9 cellular contexts compared by ENCODE assay signal in genomic region chr16:4298761-4299522, GRCh38. TPM values are rescaled to one million over a fixed set of nuclear protein-coding genes. Genes with fewer than 3 reads are reported as not detected.
A peak's percentile ranks its signal among the peaks of the same experiment; 100 is the strongest.
DNase-seq lines count a peak whose midpoint lies in the region; ATAC-seq and TF ChIP-seq lines count a peak whose summit lies in the region.
"Had no signal": no experiment of that assay in that cellular context is flagged by ENCODE, and none has a peak within 500 bp of the region (broad histone marks: within the 10 kb centered on the region; RNA-seq: fewer than 3 reads in every experiment).

No MANE protein-coding gene starts in this region.

- H3K4me3 ChIP-seq in epithelial cell of proximal tubule (ENCODE audit: low read depth, low read length) (peak overlapping the region; percentile 10), muscle layer of colon (ENCODE audit: low read depth in 1 of 2, low read length in 2 of 2) (peak overlapping the region in 1 of 2 donors; percentile 41)

- no peak for ATAC-seq in stimulated activated memory B cell treated with anti-CD40 and anti-IgM and Interleukin-4, amounts not matched to agents 10 μg/mL and 1 μg/mL and 100 μg/mL, for 72 hours

- no peaks in the 10 kb centered on the region for H3K36me3 ChIP-seq in muscle layer of colon (ENCODE audit: insufficient read depth, low read length)

- H3K27me3 ChIP-seq in muscle layer of colon (ENCODE audit: control insufficient read depth in 1 of 2, insufficient read depth in 2 of 2, low read length in 2 of 2) = no peaks in the 10 kb centered on the region

- peaks cover 16% of the 10 kb centered on the region for H3K4me1 ChIP-seq in muscle layer of colon (ENCODE audit: insufficient read depth, low read length)

- H3K9me3 ChIP-seq in muscle layer of colon (ENCODE audit: low read length) = no peaks in the 10 kb centered on the region

- CTCF ChIA-PET in activated naive CD4-positive, alpha-beta T cell treated with anti-CD3 and anti-CD28 coated beads, Interleukin-2, amount 10 ng/mL, durations not matched to agents 7 days and 5 days (lab: Charles Lee) = interaction anchor here (0.7 to 2.6 kb wide), 4 partner anchors 10 to 31 kb away, joined by 3 to 8 read pairs (median 3); no protein-coding TSS in a partner anchor

- TF ChIP-seq CTCF in AG09319 (IDR thresholded peaks at IDR 0.05; ENCODE audit: low read depth, low read length) (peak; percentile 1; the same call in 1 of the 2 replicates), epithelial cell of proximal tubule (conservative IDR thresholded peaks at IDR 0.05; ENCODE audit: low read depth, low read length) (no peak)

- H3K9me3 Mint-ChIP-seq in activated naive CD4-positive, alpha-beta T cell treated with anti-CD3 and anti-CD28 coated beads, Interleukin-2, amount 10 ng/mL, durations not matched to agents 7 days and 5 days = no peaks in the 10 kb centered on the region
- no peaks in the 10 kb centered on the region for H3K9me3 Mint-ChIP-seq in stimulated activated memory B cell treated with anti-CD40 and anti-IgM and Interleukin-4, amounts not matched to agents 10 μg/mL and 1 μg/mL and 100 μg/mL, for 72 hours

- H3K4me3 Mint-ChIP-seq in activated naive CD4-positive, alpha-beta T cell treated with anti-CD3 and anti-CD28 coated beads, Interleukin-2, amount 10 ng/mL, durations not matched to agents 7 days and 5 days = no peak overlapping the region
- H3K4me3 Mint-ChIP-seq in stimulated activated memory B cell treated with anti-CD40 and anti-IgM and Interleukin-4, amounts not matched to agents 10 μg/mL and 1 μg/mL and 100 μg/mL, for 72 hours = no peak overlapping the region

- DNase-seq in AG09319 (ENCODE audit: extremely low read depth, low read depth) (peak; percentile 80), NCI-H524 (lab: John Stamatoyannopoulos, UW) (peak; percentile 73 to 87), epithelial cell of proximal tubule (ENCODE audit: low read depth) (no peak), GDM1 (lab: John Stamatoyannopoulos, UW) (no peak)
- no peak for DNase-seq in stimulated activated CD4-positive, alpha-beta T cell treated with anti-CD3 and anti-CD28 coated beads, Interleukin-4, amount 100 ng/mL, for 1 hour
- DNase-seq in activated naive CD4-positive, alpha-beta T cell treated with anti-CD3 and anti-CD28 coated beads, Interleukin-2, amount 10 ng/mL, durations not matched to agents 7 days and 5 days = no peak
- DNase-seq: DND-41 had no signal

- peak overlapping the region; percentile 78 for H3K27ac ChIP-seq in muscle layer of colon (ENCODE audit: low read depth, low read length)

- peaks cover 8% of the 10 kb centered on the region for H3K36me3 Mint-ChIP-seq in activated naive CD4-positive, alpha-beta T cell treated with anti-CD3 and anti-CD28 coated beads, Interleukin-2, amount 10 ng/mL, durations not matched to agents 7 days and 5 days
- peaks cover 12% of the 10 kb centered on the region for H3K36me3 Mint-ChIP-seq in stimulated activated memory B cell treated with anti-CD40 and anti-IgM and Interleukin-4, amounts not matched to agents 10 μg/mL and 1 μg/mL and 100 μg/mL, for 72 hours

- no peak overlapping the region for H3K27ac Mint-ChIP-seq in activated naive CD4-positive, alpha-beta T cell treated with anti-CD3 and anti-CD28 coated beads, Interleukin-2, amount 10 ng/mL, durations not matched to agents 7 days and 5 days
- H3K27ac Mint-ChIP-seq in stimulated activated memory B cell treated with anti-CD40 and anti-IgM and Interleukin-4, amounts not matched to agents 10 μg/mL and 1 μg/mL and 100 μg/mL, for 72 hours = no peak overlapping the region

- peaks cover 14% of the 10 kb centered on the region for H3K27me3 Mint-ChIP-seq in activated naive CD4-positive, alpha-beta T cell treated with anti-CD3 and anti-CD28 coated beads, Interleukin-2, amount 10 ng/mL, durations not matched to agents 7 days and 5 days
- peaks cover 3% of the 10 kb centered on the region for H3K27me3 Mint-ChIP-seq in stimulated activated memory B cell treated with anti-CD40 and anti-IgM and Interleukin-4, amounts not matched to agents 10 μg/mL and 1 μg/mL and 100 μg/mL, for 72 hours

- peaks cover 8% of the 10 kb centered on the region for H3K4me1 Mint-ChIP-seq in activated naive CD4-positive, alpha-beta T cell treated with anti-CD3 and anti-CD28 coated beads, Interleukin-2, amount 10 ng/mL, durations not matched to agents 7 days and 5 days
- H3K4me1 Mint-ChIP-seq in stimulated activated memory B cell treated with anti-CD40 and anti-IgM and Interleukin-4, amounts not matched to agents 10 μg/mL and 1 μg/mL and 100 μg/mL, for 72 hours = peaks cover 7% of the 10 kb centered on the region

- no peak overlapping the region for H3K9ac ChIP-seq in muscle layer of colon (ENCODE audit: low read length)

RNA-seq across cellular contexts. Expression of gene GLIS2, which starts 16.9 kb away (rescaled TPM):
- 2.2 and 4.6 TPM in 2 replicates for total RNA-seq in epithelial cell of proximal tubule

RNA-seq across cellular contexts. Expression of gene TFAP4, which starts 26.1 kb away (rescaled TPM):
- total RNA-seq in epithelial cell of proximal tubule = 4.0 and 10.5 TPM in 2 replicates

RNA-seq across cellular contexts. Expression of gene PAM16, which starts 52.2 kb away (rescaled TPM):
- 75.1 and 87.4 TPM in 2 replicates for total RNA-seq in epithelial cell of proximal tubule

RNA-seq across cellular contexts. Expression of gene SRL, which starts 57.1 kb away (rescaled TPM):
- not detected in 2 replicates for total RNA-seq in epithelial cell of proximal tubule

Comparison
In these comparisons a context has a peak if more than half of its experiments do, and no peak if none do; other contexts are left out.
1. DNase-seq: peak in AG09319 (single experiment) and NCI-H524 (2 of 2); none in epithelial cell of proximal tubule (single experiment), GDM1 (single experiment), stimulated activated CD4-positive, alpha-beta T cell treated with anti-CD3 and anti-CD28 coated beads, Interleukin-4, amount 100 ng/mL, for 1 hour (single experiment) and activated naive CD4-positive, alpha-beta T cell treated with anti-CD3 and anti-CD28 coated beads, Interleukin-2, amount 10 ng/mL, durations not matched to agents 7 days and 5 days (single experiment).